ENCODE assay signal across 8 cellular contexts in the genomic region with DNA sequence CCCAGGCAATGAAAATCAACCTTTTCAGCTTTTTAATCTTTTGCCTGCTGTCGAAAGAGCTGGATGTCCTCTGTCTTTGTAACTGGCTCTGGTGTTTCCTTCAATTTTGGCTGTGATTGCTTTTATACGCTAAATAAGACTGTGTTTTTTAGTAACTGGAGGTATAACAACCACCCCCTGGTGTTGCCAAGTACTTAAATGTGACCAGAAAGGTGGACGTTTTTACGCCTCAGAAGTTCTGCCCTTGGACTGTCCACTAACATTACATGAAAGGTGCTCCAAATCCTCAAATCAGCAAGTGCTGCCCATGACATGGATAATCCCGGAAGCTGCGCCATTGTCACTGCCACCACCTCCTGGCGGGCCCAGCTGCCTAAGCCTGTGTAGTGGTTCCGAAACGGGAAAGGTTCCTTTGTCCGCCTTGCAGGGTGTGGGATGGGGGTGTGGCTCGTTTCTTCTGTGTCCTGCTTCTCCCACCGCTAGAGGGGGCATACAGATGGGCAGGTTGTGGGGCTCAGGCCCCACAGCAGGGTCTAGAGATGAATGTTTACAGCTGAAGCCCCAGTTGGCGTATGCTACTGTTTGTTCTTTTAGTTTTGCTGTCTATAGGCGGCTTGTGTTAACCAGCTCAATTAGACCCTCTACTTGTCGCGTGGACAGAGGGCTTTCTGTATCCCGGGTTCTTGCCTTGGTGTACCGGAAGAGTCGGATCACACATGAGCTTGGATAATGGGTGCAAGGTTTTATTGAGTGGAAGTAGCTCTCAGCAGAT.
DNase-seq lines count a peak whose midpoint lies in the region; TF ChIP-seq lines count a peak whose summit lies in the region.

No MANE protein-coding gene starts in this region.

- H3K9me3 ChIP-seq in Caco-2: no peaks in the 10 kb centered on the region
- H3K9me3 ChIP-seq in hepatocyte (ENCODE audit: low read depth): no peaks in the 10 kb centered on the region

- POLR2A ChIA-PET in Caco-2 (lab: Charles Lee): no interaction called here

- no peaks in the 10 kb centered on the region for H4K20me1 ChIP-seq in hepatocyte (ENCODE audit: insufficient read depth, poor library complexity, severe bottlenecking)

- peak; percentile 55 to 66 for DNase-seq in Caco-2
- peak; percentile 24 to 57 for DNase-seq in HL-60 (ENCODE audit: low read depth in 1 of 2, low spot score in 1 of 2)
- DNase-seq in SW480 (ENCODE audit: low spot score): peak; percentile 8
- DNase-seq in hepatocyte (ENCODE audit: low spot score): peak; percentile 46
- DNase-seq in stimulated activated naive CD4-positive, alpha-beta T cell (lab: John Stamatoyannopoulos, UW): no peak
- DNase-seq in NK-92 treated with Interleukin-12 subunit alpha and Interleukin-12 subunit beta, amount 100 ng/mL, for 24 hours (lab: John Stamatoyannopoulos, UW): no peak
- DNase-seq in activated T-cell treated with anti-CD3 and anti-CD28 coated beads, Interleukin-2, amount 50 U/mL, for 24 hours: no peak
- no peak for DNase-seq in activated T-cell treated with anti-CD3 and anti-CD28 coated beads for 4 hours

- H3K27me3 ChIP-seq in Caco-2 (replicated peaks; ENCODE audit: control insufficient read depth, insufficient read depth, low read length) (no peaks in the 10 kb centered on the region), HL-60 (ENCODE audit: insufficient read depth, poor library complexity, severe bottlenecking) (no peaks in the 10 kb centered on the region), hepatocyte (no peaks in the 10 kb centered on the region)

- H2AFZ ChIP-seq in hepatocyte: no peak overlapping the region

- H3K9me3 Mint-ChIP-seq in Caco-2 (ENCODE audit: unreplicated experiment): no peaks in the 10 kb centered on the region
- no peaks in the 10 kb centered on the region for H3K9me3 Mint-ChIP-seq in activated T-cell treated with anti-CD3 and anti-CD28 coated beads, Interleukin-2, amount 50 U/mL, for 24 hours

- no peaks in the 10 kb centered on the region for H3K36me3 ChIP-seq in Caco-2 (ENCODE audit: control insufficient read depth, insufficient read depth, low read length)
- no peaks in the 10 kb centered on the region for H3K36me3 ChIP-seq in hepatocyte (replicated peaks; ENCODE audit: insufficient read depth, low read depth)

- no peak overlapping the region for H3K4me3 Mint-ChIP-seq in Caco-2 (ENCODE audit: unreplicated experiment)
- no peak overlapping the region for H3K4me3 Mint-ChIP-seq in activated T-cell treated with anti-CD3 and anti-CD28 coated beads, Interleukin-2, amount 50 U/mL, for 24 hours

- BruUV-seq in Caco-2 (replicated peaks; lab: Mats Ljungman, UMichigan): no TSS peak

- H3K36me3 Mint-ChIP-seq in Caco-2 (ENCODE audit: insufficient read depth, unreplicated experiment): no peaks in the 10 kb centered on the region
- H3K36me3 Mint-ChIP-seq in activated T-cell treated with anti-CD3 and anti-CD28 coated beads, Interleukin-2, amount 50 U/mL, for 24 hours (ENCODE audit: low read depth): no peaks in the 10 kb centered on the region

- no peaks in the 10 kb centered on the region for H3K9me2 ChIP-seq in hepatocyte (replicated peaks; ENCODE audit: insufficient read depth)

- no peak overlapping the region for H3K4me2 ChIP-seq in hepatocyte

- no peaks in the 10 kb centered on the region for H3K4me1 Mint-ChIP-seq in Caco-2 (ENCODE audit: low read depth, unreplicated experiment)
- peaks cover 2% of the 10 kb centered on the region for H3K4me1 Mint-ChIP-seq in activated T-cell treated with anti-CD3 and anti-CD28 coated beads, Interleukin-2, amount 50 U/mL, for 24 hours (ENCODE audit: low read depth)

- intact Hi-C loops in Caco-2 (cut with micrococcal nuclease; ENCODE audit: unreplicated experiment): loop anchor here (5.0 to 10.0 kb wide), 3 partner anchors 55 to 157 kb away; a partner anchor contains a TSS

- 67% methylated on average over 19 of the region's 19 CpGs for WGBS in hepatocyte (ENCODE audit: low lambda C conversion rate, missing lambda C conversion rate)

- H3K4me1 ChIP-seq in Caco-2 (no peaks in the 10 kb centered on the region), hepatocyte (ENCODE audit: insufficient read depth) (no peaks in the 10 kb centered on the region)

- no peaks in the 10 kb centered on the region for H3K79me2 ChIP-seq in hepatocyte

- TF ChIP-seq CTCF in Caco-2 (IDR thresholded peaks at IDR 0.05; ENCODE audit: insufficient read depth in 1 of 2, low read depth in 1 of 2, low read length in 1 of 2, severe bottlenecking in 1 of 2, unreplicated experiment in 1 of 2) (peak; percentile 42 to 59), HL-60 (IDR thresholded peaks at IDR 0.05; ENCODE audit: insufficient read depth, low read length) (peak; percentile 35), hepatocyte (IDR thresholded peaks at IDR 0.05; ENCODE audit: poor library complexity) (peak; percentile 38)

- no peak overlapping the region for H3K27ac Mint-ChIP-seq in Caco-2 (ENCODE audit: unreplicated experiment)
- H3K27ac Mint-ChIP-seq in activated T-cell treated with anti-CD3 and anti-CD28 coated beads, Interleukin-2, amount 50 U/mL, for 24 hours: no peak overlapping the region

- H3K4me3 ChIP-seq in Caco-2 (ENCODE audit: low read depth, low read length) (no peak overlapping the region), HL-60 (replicated peaks; ENCODE audit: insufficient read depth, low read length) (no peak overlapping the region), hepatocyte (no peak overlapping the region)

- CTCF ChIA-PET in Caco-2 (lab: Charles Lee): interaction anchor here (0.6 to 0.9 kb wide), 3 partner anchors 53 to 449 kb away, joined by 3 read pairs; no protein-coding TSS in a partner anchor

- H3K27ac ChIP-seq in HL-60 (replicated peaks) (no peak overlapping the region), hepatocyte (no peak overlapping the region)

- peaks cover 6% of the 10 kb centered on the region for H3K27me3 Mint-ChIP-seq in Caco-2 (ENCODE audit: insufficient read depth, unreplicated experiment)
- peaks cover 8% of the 10 kb centered on the region for H3K27me3 Mint-ChIP-seq in activated T-cell treated with anti-CD3 and anti-CD28 coated beads, Interleukin-2, amount 50 U/mL, for 24 hours

Comparison
In these comparisons a context has a peak if more than half of its experiments do, and no peak if none do; other contexts are left out.
1. DNase-seq: peak in Caco-2 (2 of 2), HL-60 (2 of 2), SW480 (single experiment) and hepatocyte (single experiment); none in stimulated activated naive CD4-positive, alpha-beta T cell (0 of 6), NK-92 treated with Interleukin-12 subunit alpha and Interleukin-12 subunit beta, amount 100 ng/mL, for 24 hours (single experiment), activated T-cell treated with anti-CD3 and anti-CD28 coated beads, Interleukin-2, amount 50 U/mL, for 24 hours (single experiment) and activated T-cell treated with anti-CD3 and anti-CD28 coated beads for 4 hours (single experiment).
2. Peak in every context shown above with its lines, with median percentiles within 50 percentile points of each other: CTCF ChIP-seq.